ENCODE assay signal across 8 cellular contexts in the genomic region with DNA sequence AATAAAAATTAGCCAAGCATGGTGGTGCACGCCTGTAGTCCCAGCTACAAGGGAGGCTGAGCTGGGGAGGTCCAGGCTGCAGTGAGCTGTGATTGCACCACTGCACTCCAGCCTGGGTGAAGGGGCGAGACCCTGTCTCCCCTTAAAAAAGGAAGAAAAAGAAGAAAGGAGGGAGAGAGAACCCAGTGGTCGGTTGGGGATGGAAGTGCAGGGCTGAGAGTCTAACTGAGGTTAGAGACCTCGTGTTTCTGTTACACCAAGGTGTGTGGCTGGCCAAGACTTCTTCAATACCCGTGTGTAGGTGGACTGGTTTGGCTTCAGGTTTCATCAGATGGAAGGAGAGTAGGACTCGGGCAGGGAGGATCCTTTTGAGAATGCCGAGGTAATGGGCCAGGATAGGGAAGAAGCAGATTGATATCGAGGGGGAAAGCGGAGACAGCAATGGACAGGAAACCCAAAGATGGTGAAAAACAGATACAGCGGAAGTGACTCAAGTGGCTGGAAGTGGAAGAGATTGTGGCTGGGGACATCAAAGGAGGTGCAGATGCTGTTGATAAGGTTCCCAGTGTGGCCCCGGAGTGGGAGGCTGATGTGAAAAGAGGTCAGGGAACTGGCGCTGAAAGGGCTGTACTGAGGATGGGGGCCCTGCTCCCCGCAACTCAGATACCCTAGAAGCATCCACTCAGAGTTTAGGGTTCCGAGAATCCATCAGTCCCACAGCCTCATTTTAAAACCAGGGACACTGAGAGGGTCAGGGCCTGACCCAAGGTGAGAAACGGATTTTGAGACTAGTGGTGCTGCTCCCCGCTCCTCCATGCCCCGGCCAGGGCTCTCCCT. TPM values are rescaled to one million over a fixed set of nuclear protein-coding genes. Genes with fewer than 3 reads are reported as not detected.
DNase-seq lines count a peak whose midpoint lies in the region; ATAC-seq, FAIRE-seq and TF ChIP-seq lines count a peak whose summit lies in the region.

No MANE protein-coding gene starts in this region.

- peaks cover 15% of the 10 kb centered on the region for H3K27me3 Mint-ChIP-seq in activated CD8-positive, alpha-beta T cell treated with anti-CD3 and anti-CD28 coated beads for 36 hours
- H3K27me3 Mint-ChIP-seq in glutamatergic neuron (ENCODE audit: unreplicated experiment) = peaks cover 6% of the 10 kb centered on the region

- no peak overlapping the region for H3K27ac ChIP-seq in HUES48 (ENCODE audit: low read depth, low read length)

- peak; percentile 87 for DNase-seq in activated CD8-positive, alpha-beta T cell treated with anti-CD3 and anti-CD28 coated beads for 36 hours
- DNase-seq in glutamatergic neuron (no peak), frontal cortex (ENCODE audit: low spot score in 2 of 2) (no peak), NCI-H2107 treated with DMSO at 0.1 percent for 48 hours (lab: John Stamatoyannopoulos, UW; ENCODE audit: unreplicated experiment) (no peak)
- peak; percentile 16 to 22 (median 21) for DNase-seq in stimulated activated CD4-positive, alpha-beta T cell treated with anti-CD3 and anti-CD28 coated beads, TNF-alpha, amount 100 ng/mL, for 1 hour (ENCODE audit: low read depth in 3 of 3, low spot score in 1 of 3)

- CTCF ChIA-PET in activated CD8-positive, alpha-beta T cell treated with anti-CD3 and anti-CD28 coated beads for 36 hours (lab: Charles Lee) = interaction anchor here (1.8 to 4.3 kb wide), 2 partner anchors 10 to 15 kb away, joined by 5 to 22 read pairs; no protein-coding TSS in a partner anchor

- POLR2A ChIA-PET in activated CD8-positive, alpha-beta T cell treated with anti-CD3 and anti-CD28 coated beads for 36 hours (lab: Charles Lee) = no interaction called here

- no peaks in the 10 kb centered on the region for H3K9me3 Mint-ChIP-seq in activated CD8-positive, alpha-beta T cell treated with anti-CD3 and anti-CD28 coated beads for 36 hours
- peaks cover 2% of the 10 kb centered on the region for H3K9me3 Mint-ChIP-seq in glutamatergic neuron (ENCODE audit: unreplicated experiment)

- H3K9me3 ChIP-seq in HUES48 (ENCODE audit: control insufficient read depth, insufficient read depth, low read length) = no peaks in the 10 kb centered on the region

- H3K27ac Mint-ChIP-seq in activated CD8-positive, alpha-beta T cell treated with anti-CD3 and anti-CD28 coated beads for 36 hours = peak overlapping the region; percentile 90
- H3K27ac Mint-ChIP-seq in glutamatergic neuron (ENCODE audit: unreplicated experiment) = no peak overlapping the region

- peaks cover 39% of the 10 kb centered on the region for H3K4me1 Mint-ChIP-seq in activated CD8-positive, alpha-beta T cell treated with anti-CD3 and anti-CD28 coated beads for 36 hours (ENCODE audit: low read depth)
- peaks cover 6% of the 10 kb centered on the region for H3K4me1 Mint-ChIP-seq in glutamatergic neuron (ENCODE audit: low read depth, unreplicated experiment)

- H3K36me3 Mint-ChIP-seq in activated CD8-positive, alpha-beta T cell treated with anti-CD3 and anti-CD28 coated beads for 36 hours (ENCODE audit: low read depth) = peaks cover 2% of the 10 kb centered on the region
- H3K36me3 Mint-ChIP-seq in glutamatergic neuron (ENCODE audit: unreplicated experiment) = no peaks in the 10 kb centered on the region

- peak overlapping the region; percentile 74 for H3K4me3 ChIP-seq in HUES48 (ENCODE audit: low read depth, low read length)

- H3K9ac ChIP-seq in HUES48 (ENCODE audit: low read depth, low read length) = no peak overlapping the region

- FAIRE-seq in frontal cortex (lab: Jason Lieb, UNC) = no peak

- H3K4me3 Mint-ChIP-seq in activated CD8-positive, alpha-beta T cell treated with anti-CD3 and anti-CD28 coated beads for 36 hours = peak overlapping the region; percentile 75
- H3K4me3 Mint-ChIP-seq in glutamatergic neuron (ENCODE audit: unreplicated experiment) = peak overlapping the region; percentile 74

- intact Hi-C loops in activated CD8-positive, alpha-beta T cell treated with anti-CD3 and anti-CD28 coated beads for 36 hours (cut with micrococcal nuclease) = no loop called here

- peaks cover 32% of the 10 kb centered on the region for H3K27me3 ChIP-seq in HUES48 (ENCODE audit: control insufficient read depth, insufficient read depth, low read length)

- H3K36me3 ChIP-seq in HUES48 (ENCODE audit: control insufficient read depth, insufficient read depth, low read length) = no peaks in the 10 kb centered on the region

- peak; percentile 52 for ATAC-seq in activated CD8-positive, alpha-beta T cell treated with anti-CD3 and anti-CD28 coated beads for 36 hours
- ATAC-seq in GM21786 (IDR thresholded peaks at IDR 0.05; ENCODE audit: unreplicated experiment) (no peak), GM21390 (IDR thresholded peaks at IDR 0.05; ENCODE audit: unreplicated experiment) (no peak)

- peaks cover 9% of the 10 kb centered on the region; the same call in 1 of the 2 replicates for H3K4me1 ChIP-seq in HUES48 (ENCODE audit: control insufficient read depth, insufficient read depth, low read length)

- no peak for TF ChIP-seq CTCF in activated CD8-positive, alpha-beta T cell treated with anti-CD3 and anti-CD28 coated beads for 36 hours (IDR thresholded peaks at IDR 0.05)
- no peak for TF ChIP-seq CTCF in glutamatergic neuron (IDR thresholded peaks at IDR 0.05; ENCODE audit: partially characterized antibody, unreplicated experiment)

RNA-seq across cellular contexts. Expression of gene UBXN10, which starts 0.7 kb away (rescaled TPM):
- total RNA-seq in activated CD8-positive, alpha-beta T cell treated with anti-CD3 and anti-CD28 coated beads for 36 hours = under 1 TPM; 0.34 to 0.45 TPM
- total RNA-seq in glutamatergic neuron (ENCODE audit: unreplicated experiment) = 0.49 TPM
- total RNA-seq in frontal cortex = 3.3 TPM

RNA-seq across cellular contexts. Expression of gene PLA2G2C, which starts 1.1 kb away (rescaled TPM):
- under 1 TPM; 0.29 to 0.59 TPM for total RNA-seq in activated CD8-positive, alpha-beta T cell treated with anti-CD3 and anti-CD28 coated beads for 36 hours
- total RNA-seq in glutamatergic neuron (ENCODE audit: unreplicated experiment) (not detected), frontal cortex (not detected)

RNA-seq across cellular contexts. Expression of gene PLA2G2F, which starts 46.1 kb away (rescaled TPM):
- not detected for total RNA-seq in activated CD8-positive, alpha-beta T cell treated with anti-CD3 and anti-CD28 coated beads for 36 hours
- total RNA-seq in glutamatergic neuron (ENCODE audit: unreplicated experiment) (not detected), frontal cortex (not detected)

Comparison
In these comparisons a context has a peak if more than half of its experiments do, and no peak if none do; other contexts are left out.
1. DNase-seq: peak in activated CD8-positive, alpha-beta T cell treated with anti-CD3 and anti-CD28 coated beads for 36 hours (single experiment) and stimulated activated CD4-positive, alpha-beta T cell treated with anti-CD3 and anti-CD28 coated beads, TNF-alpha, amount 100 ng/mL, for 1 hour (3 of 3); none in glutamatergic neuron (single experiment), frontal cortex (0 of 2) and NCI-H2107 treated with DMSO at 0.1 percent for 48 hours (single experiment).